8 cellular contexts compared by ENCODE assay signal in genomic region chr14:51780006-51780692, GRCh38.
DNase-seq lines count a peak whose midpoint lies in the region; ATAC-seq, FAIRE-seq and TF ChIP-seq lines count a peak whose summit lies in the region.

No MANE protein-coding gene starts in this region.

- no peak overlapping the region for H3K4me2 ChIP-seq in neural cell (ENCODE audit: low read length)

- in situ Hi-C loops in KBM-7 (cut with MboI; ENCODE audit: low pct_unique_long_range_greater_than_20kb, low sequenced_read_pairs), result no loop called here
- in situ Hi-C loops in Panc1 (cut with HindIII; ENCODE audit: low pct_unique_long_range_greater_than_20kb, low sequenced_read_pairs), result no loop called here

- peaks cover under 1 to 2% of the 10 kb centered on the region in 2 donors for H3K9me3 Mint-ChIP-seq in activated T-cell treated with anti-CD3 and anti-CD28 coated beads, Interleukin-2, amount 50 U/mL, for 72 hours

- H3K4me1 ChIP-seq in Panc1 (ENCODE audit: control insufficient read depth, insufficient read depth, low read length), result no peaks in the 10 kb centered on the region

- H3K27me3 ChIP-seq in Panc1 (ENCODE audit: control insufficient read depth, insufficient read depth, low read length) (peaks cover 10% of the 10 kb centered on the region), neural cell (ENCODE audit: insufficient read depth, low read depth, low read length) (no peaks in the 10 kb centered on the region)

- peak; percentile 92 for TF ChIP-seq RAD21 in neural cell (conservative IDR thresholded peaks at IDR 0.05)

- peak; percentile 82 for ATAC-seq in Panc1
- ATAC-seq in activated T-cell treated with anti-CD3 and anti-CD28 coated beads, Interleukin-2, amount 50 U/mL, for 72 hours (replicated peaks in 1 of 2), result peak; percentile 58
- no peak for ATAC-seq in HG03469 (IDR thresholded peaks at IDR 0.05; ENCODE audit: unreplicated experiment)

- H3K79me2 ChIP-seq in neural cell (replicated peaks; ENCODE audit: insufficient read depth, low read length), result no peaks in the 10 kb centered on the region

- H3K9me3 ChIP-seq in Panc1 (ENCODE audit: control insufficient read depth, insufficient read depth, low read depth, low read length) (no peaks in the 10 kb centered on the region), neural cell (ENCODE audit: low read length) (no peaks in the 10 kb centered on the region)

- no peaks in the 10 kb centered on the region for H3K9me2 ChIP-seq in neural cell (ENCODE audit: insufficient read depth, low read length)

- TF ChIP-seq CTCF in Panc1 (IDR thresholded peaks at IDR 0.05) (peak; percentile 80), neural cell (IDR thresholded peaks at IDR 0.05; ENCODE audit: poor library complexity, severe bottlenecking) (peak; percentile 93)

- no peak overlapping the region for H3K4me3 ChIP-seq in Panc1 (ENCODE audit: low read depth in 2 of 2, low read length in 2 of 2)
- peak overlapping the region; percentile 31 for H3K4me3 ChIP-seq in neural cell (ENCODE audit: low read length)

- H3K9ac ChIP-seq in neural cell (ENCODE audit: low read length), result peak overlapping the region; percentile 9

- peaks cover under 1 to 3% of the 10 kb centered on the region in 2 donors for H3K36me3 Mint-ChIP-seq in activated T-cell treated with anti-CD3 and anti-CD28 coated beads, Interleukin-2, amount 50 U/mL, for 72 hours (ENCODE audit: insufficient read depth in 2 of 2)

- H3K27me3 Mint-ChIP-seq in activated T-cell treated with anti-CD3 and anti-CD28 coated beads, Interleukin-2, amount 50 U/mL, for 72 hours (ENCODE audit: low read depth), result peaks cover 23% of the 10 kb centered on the region

- no TSS peak for BruUV-seq in Panc1 (replicated peaks; lab: Mats Ljungman, UMichigan)

- no peaks in the 10 kb centered on the region for H3F3A ChIP-seq in neural cell (ENCODE audit: insufficient read depth, low read length, poor library complexity, severe bottlenecking)

- FAIRE-seq in G401.6 (lab: Jason Lieb, UNC), result peak; percentile 25

- H3K27ac ChIP-seq in Panc1 (ENCODE audit: low read length), result no peak overlapping the region
- no peak overlapping the region for H3K27ac ChIP-seq in neural cell (ENCODE audit: low read length)

- H3K4me1 Mint-ChIP-seq in activated T-cell treated with anti-CD3 and anti-CD28 coated beads, Interleukin-2, amount 50 U/mL, for 72 hours (ENCODE audit: low read depth), result peaks cover 44% of the 10 kb centered on the region

- intact Hi-C loops in Panc1 (cut with micrococcal nuclease; ENCODE audit: unreplicated experiment), result loop anchor here (1.0 to 10.0 kb wide), 3 partner anchors 197 to 625 kb away; no protein-coding TSS in a partner anchor

- no peaks in the 10 kb centered on the region for H4K20me1 ChIP-seq in neural cell (ENCODE audit: insufficient read depth)

- POLR2A ChIA-PET in Panc1 (lab: Charles Lee), result no interaction called here

- peak overlapping the region; percentile 1 for H2AFZ ChIP-seq in neural cell (ENCODE audit: low read depth, low read length)

- no peak overlapping the region for H3K27ac Mint-ChIP-seq in activated T-cell treated with anti-CD3 and anti-CD28 coated beads, Interleukin-2, amount 50 U/mL, for 72 hours

- peak; percentile 78 for DNase-seq in KBM-7
- peak; percentile 15 for DNase-seq in Panc1 (ENCODE audit: low read depth, low spot score)
- peak; percentile 73 to 75 for DNase-seq in activated T-cell treated with anti-CD3 and anti-CD28 coated beads, Interleukin-2, amount 50 U/mL, for 72 hours
- DNase-seq in fibroblast of peridontal ligament (ENCODE audit: extremely low read depth), result peak; percentile 76
- DNase-seq in stimulated activated naive CD4-positive, alpha-beta T cell treated with Interleukin-2 at 50 U/mL for 16 hours (lab: John Stamatoyannopoulos, UW), result peak; percentile 61

- CTCF ChIA-PET in Panc1 (lab: Charles Lee), result interaction anchor here (0.6 to 0.7 kb wide), 2 partner anchors 75 to 490 kb away, joined by 3 to 7 read pairs; no protein-coding TSS in a partner anchor

- peak overlapping the region; percentile 23 to 72 for H3K4me3 Mint-ChIP-seq in activated T-cell treated with anti-CD3 and anti-CD28 coated beads, Interleukin-2, amount 50 U/mL, for 72 hours

- TF ChIP-seq EP300 in neural cell (conservative IDR thresholded peaks at IDR 0.05; ENCODE audit: poor library complexity, severe bottlenecking), result no peak

- H3K36me3 ChIP-seq in Panc1 (ENCODE audit: control insufficient read depth, insufficient read depth, low read length) (no peaks in the 10 kb centered on the region), neural cell (ENCODE audit: insufficient read depth, low read length) (no peaks in the 10 kb centered on the region)

TF ChIP-seq in neural cell, 6 proteins besides CTCF, POLR2A, EP300 and RAD21:
- no peak for TF ChIP-seq REST (IDR thresholded peaks at IDR 0.05; ENCODE audit: borderline replicate concordance)
- TF ChIP-seq POLR2AphosphoS5 (IDR thresholded peaks at IDR 0.05), result no peak
- peak; percentile 96 for TF ChIP-seq SMC3 (conservative IDR thresholded peaks at IDR 0.05; ENCODE audit: poor library complexity)
- TF ChIP-seq TAF1 (IDR thresholded peaks at IDR 0.05; ENCODE audit: low read depth), result no peak
- TF ChIP-seq MXI1 (conservative IDR thresholded peaks at IDR 0.05; ENCODE audit: poor library complexity, severe bottlenecking), result no peak
- no peak for TF ChIP-seq EZH2 (IDR thresholded peaks at IDR 0.05; ENCODE audit: borderline replicate concordance, insufficient read depth, low read length, poor library complexity, severe bottlenecking)
TF ChIP-seq in neural cell: peak in this region for 1.

Comparison
In these comparisons a context has a peak if more than half of its experiments do, and no peak if none do; other contexts are left out.
1. DNase-seq: peak in every context shown above with its lines; median percentile 78 in KBM-7; 76 in fibroblast of peridontal ligament; 74 in activated T-cell treated with anti-CD3 and anti-CD28 coated beads, Interleukin-2, amount 50 U/mL, for 72 hours; 61 in stimulated activated naive CD4-positive, alpha-beta T cell treated with Interleukin-2 at 50 U/mL for 16 hours; 15 in Panc1.